23 cellular contexts compared by ENCODE assay signal in genomic region chr15:99172171-99172570, GRCh38.
"Had no signal": no experiment of that assay in that cellular context is flagged by ENCODE, and none has a peak within 500 bp of the region (broad histone marks: within the 10 kb centered on the region; RNA-seq: fewer than 3 reads in every experiment).

No MANE protein-coding gene starts in this region.

- H3K27ac ChIP-seq: brain microvascular endothelial cell, colonic mucosa, pancreas, skin epidermis had no signal

- H3K9me3 Mint-ChIP-seq: activated B cell treated with CpG ODN at 0.5 μM for 24 hours; activated CD4-positive, alpha-beta memory T cell treated with anti-CD3 and anti-CD28 coated beads, Interleukin-2, amount 10 ng/mL, durations not matched to agents 7 days and 5 days; activated naive CD4-positive, alpha-beta T cell treated with anti-CD3 and anti-CD28 coated beads for 36 hours; activated naive CD8-positive, alpha-beta T cell treated with anti-CD3 and anti-CD28 coated beads, Interleukin-2, amount 50 U/mL, for 24 hours; activated T-helper 2 cell treated with anti-CD3 and anti-CD28 coated beads, Interferon-gamma antibody, Interleukin-2, Interleukin-4, amounts not matched to agents 10 μg/mL and 5 μg/mL and 100 μg/mL, durations not matched to agents 14 hours and 24 hours and 36 hours; central memory CD8-positive, alpha-beta T cell; naive thymus-derived CD8-positive, alpha-beta T cell; stimulated activated effector memory CD8-positive, alpha-beta T cell treated with anti-CD3 and anti-CD28 coated beads, Interleukin-12 subunit alpha, Interleukin-12 subunit beta, amount 100 ng/mL, for 72 hours; T-cell had no signal

- H3K36me3 ChIP-seq: colonic mucosa had no signal

- H3K27ac Mint-ChIP-seq: activated B cell treated with CpG ODN at 0.5 μM for 24 hours; activated CD4-positive, alpha-beta memory T cell treated with anti-CD3 and anti-CD28 coated beads, Interleukin-2, amount 10 ng/mL, durations not matched to agents 7 days and 5 days; activated CD8-positive, alpha-beta memory T cell treated with anti-CD3 and anti-CD28 coated beads, Interleukin-2, amount 10 ng/mL, durations not matched to agents 7 days and 5 days; activated naive CD4-positive, alpha-beta T cell treated with anti-CD3 and anti-CD28 coated beads for 36 hours; activated naive CD8-positive, alpha-beta T cell treated with anti-CD3 and anti-CD28 coated beads, Interleukin-2, amount 50 U/mL, for 24 hours; activated T-helper 2 cell treated with anti-CD3 and anti-CD28 coated beads, Interferon-gamma antibody, Interleukin-2, Interleukin-4, amounts not matched to agents 10 μg/mL and 5 μg/mL and 100 μg/mL, durations not matched to agents 14 hours and 24 hours and 36 hours; naive thymus-derived CD8-positive, alpha-beta T cell; stimulated activated effector memory CD8-positive, alpha-beta T cell treated with anti-CD3 and anti-CD28 coated beads, Interleukin-12 subunit alpha, Interleukin-12 subunit beta, amount 100 ng/mL, for 72 hours; T-cell had no signal

- H3K4me3 ChIP-seq: colonic mucosa, pancreas, skin epidermis had no signal

- H3K4me1 Mint-ChIP-seq: activated CD4-positive, alpha-beta memory T cell treated with anti-CD3 and anti-CD28 coated beads, Interleukin-2, amount 10 ng/mL, durations not matched to agents 7 days and 5 days; activated CD8-positive, alpha-beta memory T cell treated with anti-CD3 and anti-CD28 coated beads, Interleukin-2, amount 10 ng/mL, durations not matched to agents 7 days and 5 days; central memory CD8-positive, alpha-beta T cell; stimulated activated effector memory CD8-positive, alpha-beta T cell treated with anti-CD3 and anti-CD28 coated beads, Interleukin-12 subunit alpha, Interleukin-12 subunit beta, amount 100 ng/mL, for 72 hours; T-cell had no signal

- H3K9me3 ChIP-seq: colonic mucosa, pancreas, SK-N-SH had no signal

- ATAC-seq: activated CD8-positive, alpha-beta memory T cell treated with anti-CD3 and anti-CD28 coated beads, Interleukin-2, amount 10 ng/mL, durations not matched to agents 7 days and 5 days; activated naive CD8-positive, alpha-beta T cell treated with anti-CD3 and anti-CD28 coated beads, Interleukin-2, amount 50 U/mL, for 24 hours; esophagus mucosa; naive thymus-derived CD8-positive, alpha-beta T cell; pancreas; stimulated activated effector memory CD8-positive, alpha-beta T cell treated with anti-CD3 and anti-CD28 coated beads, Interleukin-12 subunit alpha, Interleukin-12 subunit beta, amount 100 ng/mL, for 72 hours; T-cell had no signal

- H3K4me3 Mint-ChIP-seq: activated B cell treated with CpG ODN at 0.5 μM for 24 hours; activated CD4-positive, alpha-beta memory T cell treated with anti-CD3 and anti-CD28 coated beads, Interleukin-2, amount 10 ng/mL, durations not matched to agents 7 days and 5 days; activated CD8-positive, alpha-beta memory T cell treated with anti-CD3 and anti-CD28 coated beads, Interleukin-2, amount 10 ng/mL, durations not matched to agents 7 days and 5 days; activated naive CD4-positive, alpha-beta T cell treated with anti-CD3 and anti-CD28 coated beads for 36 hours; activated naive CD8-positive, alpha-beta T cell treated with anti-CD3 and anti-CD28 coated beads, Interleukin-2, amount 50 U/mL, for 24 hours; central memory CD8-positive, alpha-beta T cell; naive thymus-derived CD8-positive, alpha-beta T cell; stimulated activated effector memory CD8-positive, alpha-beta T cell treated with anti-CD3 and anti-CD28 coated beads, Interleukin-12 subunit alpha, Interleukin-12 subunit beta, amount 100 ng/mL, for 72 hours; T-cell had no signal

- H3K36me3 Mint-ChIP-seq: activated CD8-positive, alpha-beta memory T cell treated with anti-CD3 and anti-CD28 coated beads, Interleukin-2, amount 10 ng/mL, durations not matched to agents 7 days and 5 days; naive thymus-derived CD8-positive, alpha-beta T cell; stimulated activated effector memory CD8-positive, alpha-beta T cell treated with anti-CD3 and anti-CD28 coated beads, Interleukin-12 subunit alpha, Interleukin-12 subunit beta, amount 100 ng/mL, for 72 hours; T-cell had no signal

- H3K27me3 Mint-ChIP-seq: activated B cell treated with CpG ODN at 0.5 μM for 24 hours; activated CD4-positive, alpha-beta memory T cell treated with anti-CD3 and anti-CD28 coated beads, Interleukin-2, amount 10 ng/mL, durations not matched to agents 7 days and 5 days; activated CD8-positive, alpha-beta memory T cell treated with anti-CD3 and anti-CD28 coated beads, Interleukin-2, amount 10 ng/mL, durations not matched to agents 7 days and 5 days; activated naive CD8-positive, alpha-beta T cell treated with anti-CD3 and anti-CD28 coated beads, Interleukin-2, amount 50 U/mL, for 24 hours; central memory CD8-positive, alpha-beta T cell; naive thymus-derived CD8-positive, alpha-beta T cell; T-cell had no signal

- DNase-seq: activated B cell treated with CpG ODN at 0.5 μM for 24 hours; activated CD4-positive, alpha-beta memory T cell treated with anti-CD3 and anti-CD28 coated beads, Interleukin-2, amount 10 ng/mL, durations not matched to agents 7 days and 5 days; activated CD4-positive, alpha-beta T cell treated with anti-CD3 and anti-CD28 coated beads for 4 hours; activated CD8-positive, alpha-beta memory T cell treated with anti-CD3 and anti-CD28 coated beads, Interleukin-2, amount 10 ng/mL, durations not matched to agents 7 days and 5 days; activated naive CD4-positive, alpha-beta T cell treated with anti-CD3 and anti-CD28 coated beads for 36 hours; activated naive CD8-positive, alpha-beta T cell treated with anti-CD3 and anti-CD28 coated beads, Interleukin-2, amount 50 U/mL, for 24 hours; aorta; brain microvascular endothelial cell; colonic mucosa; naive thymus-derived CD8-positive, alpha-beta T cell; pancreas; retina; SHP77 treated with DMSO at 0.1 percent for 48 hours; SK-N-SH; stimulated activated CD4-positive, alpha-beta T cell treated with anti-CD3 and anti-CD28 coated beads, Interleukin-15, amount 100 ng/mL, for 24 hours; stimulated activated CD4-positive, alpha-beta T cell treated with anti-CD3 and anti-CD28 coated beads, Interleukin-4, amount 100 ng/mL, for 1 hour; T-cell; T-helper 9 cell had no signal

- H3K4me1 ChIP-seq: colonic mucosa, pancreas had no signal

- H3K27me3 ChIP-seq: brain microvascular endothelial cell, colonic mucosa, pancreas had no signal
